Comparison of ENCODE assay signal across 5 cellular contexts in the genomic region with DNA sequence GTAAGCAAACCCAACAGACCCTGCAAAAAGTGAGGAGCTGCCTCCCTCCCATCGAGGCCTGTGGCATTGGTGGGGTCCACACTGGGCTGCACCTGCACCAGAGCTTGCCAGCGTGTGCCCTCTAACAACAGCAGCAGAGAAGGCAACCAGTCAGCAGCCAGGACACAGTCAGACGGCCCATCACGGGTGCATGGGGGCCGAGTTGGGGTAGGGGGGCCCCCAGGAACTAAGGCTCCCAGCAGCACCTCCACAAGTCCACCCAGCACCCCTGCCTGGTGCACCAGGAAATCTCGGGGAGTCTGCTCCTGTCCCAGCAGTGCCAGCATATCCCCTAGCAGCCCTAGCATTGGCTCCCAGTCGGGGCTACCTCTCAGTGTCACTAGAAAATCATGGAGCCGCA. TPM values are rescaled to one million over a fixed set of nuclear protein-coding genes. Genes with fewer than 3 reads are reported as not detected.
"Had no signal": no experiment of that assay in that cellular context is flagged by ENCODE, and none has a peak within 500 bp of the region (broad histone marks: within the 10 kb centered on the region; RNA-seq: fewer than 3 reads in every experiment).

No MANE protein-coding gene starts in this region.

RNA-seq across cellular contexts. Expression of a gene that starts 0.8 kb away (rescaled TPM):
- total RNA-seq: HT-29, HT1080, IMR-90, K562 had no signal
- polyA plus RNA-seq: IgD-negative memory B cell, IMR-90 had no signal

RNA-seq across cellular contexts. Expression of a gene that starts 23.9 kb away (rescaled TPM):
- total RNA-seq: IMR-90 had no signal
- polyA plus RNA-seq: IgD-negative memory B cell, IMR-90 had no signal
